9 cellular contexts compared by ENCODE assay signal in genomic region chr18:70287731-70288130, GRCh38. TPM values are rescaled to one million over a fixed set of nuclear protein-coding genes. Genes with fewer than 3 reads are reported as not detected.
DNase-seq lines count a peak whose midpoint lies in the region; ATAC-seq, FAIRE-seq and TF ChIP-seq lines count a peak whose summit lies in the region.
"Had no signal": no experiment of that assay in that cellular context is flagged by ENCODE, and none has a peak within 500 bp of the region (broad histone marks: within the 10 kb centered on the region; RNA-seq: fewer than 3 reads in every experiment).

No MANE protein-coding gene starts in this region.

- H3K9me3 Mint-ChIP-seq in T-helper 1 cell treated with Interleukin-12 subunit alpha and Interleukin-12 subunit beta and Interleukin-4 antibody, amounts not matched to agents 30 μg/mL and 1 μg/mL, for 36 hours, result no peaks in the 10 kb centered on the region
- H3K9me3 Mint-ChIP-seq in osteocyte (ENCODE audit: unreplicated experiment), result no peaks in the 10 kb centered on the region

- no peaks in the 10 kb centered on the region for H3K9me1 ChIP-seq in endothelial cell of umbilical vein (replicated peaks; ENCODE audit: control insufficient read depth, extremely low read depth, insufficient read depth, low read length)

- dilution Hi-C loops in endothelial cell of umbilical vein (cut with MboI; ENCODE audit: extremely low pct_ligation_motif_present, low sequenced_read_pairs), result no loop called here

- no TSS peak for BruUV-seq in endothelial cell of umbilical vein (replicated peaks; lab: Mats Ljungman, UMichigan)

- H3K79me2 ChIP-seq in endothelial cell of umbilical vein (ENCODE audit: control insufficient read depth, insufficient read depth, low read length), result peaks cover 33% of the 10 kb centered on the region

- H3K4me2 ChIP-seq in endothelial cell of umbilical vein (ENCODE audit: insufficient read depth, low read length), result peak overlapping the region; percentile 67

- no peak overlapping the region for H3K9ac ChIP-seq in endothelial cell of umbilical vein (replicated peaks; ENCODE audit: extremely low read depth, insufficient read depth, low read length)

- H3K27ac ChIP-seq in endothelial cell of umbilical vein (ENCODE audit: insufficient read depth, low read depth, low read length) (no peak overlapping the region), brain microvascular endothelial cell (no peak overlapping the region)

- peaks cover 3% of the 10 kb centered on the region for H4K20me1 ChIP-seq in endothelial cell of umbilical vein (replicated peaks; ENCODE audit: control insufficient read depth, extremely low read depth, insufficient read depth, low read length)

- TF ChIP-seq POLR2A in endothelial cell of umbilical vein (IDR thresholded peaks at IDR 0.05; ENCODE audit: low read depth, low read length), result no peak

- H3K27me3 Mint-ChIP-seq in T-helper 1 cell treated with Interleukin-12 subunit alpha and Interleukin-12 subunit beta and Interleukin-4 antibody, amounts not matched to agents 30 μg/mL and 1 μg/mL, for 36 hours (ENCODE audit: low read depth), result peaks cover 37% of the 10 kb centered on the region
- no peaks in the 10 kb centered on the region for H3K27me3 Mint-ChIP-seq in osteocyte (ENCODE audit: unreplicated experiment)

- peaks cover 2% of the 10 kb centered on the region for H3K36me3 Mint-ChIP-seq in T-helper 1 cell treated with Interleukin-12 subunit alpha and Interleukin-12 subunit beta and Interleukin-4 antibody, amounts not matched to agents 30 μg/mL and 1 μg/mL, for 36 hours (ENCODE audit: low read depth)
- H3K36me3 Mint-ChIP-seq in osteocyte (ENCODE audit: unreplicated experiment), result peaks cover 5% of the 10 kb centered on the region

- H3K4me3 ChIP-seq in MG63, result peak overlapping the region; percentile 65
- H3K4me3 ChIP-seq in endothelial cell of umbilical vein (replicated peaks in 1 of 3; ENCODE audit: insufficient read depth in 1 of 3, low read depth in 1 of 3, low read length in 3 of 3), result peak overlapping the region in 1 of 3 experiments; percentile 66
- no peak overlapping the region for H3K4me3 ChIP-seq in brain microvascular endothelial cell (ENCODE audit: low read depth, low read length)

- no peaks in the 10 kb centered on the region for H3K9me3 ChIP-seq in MG63
- H3K9me3 ChIP-seq in endothelial cell of umbilical vein (replicated peaks; ENCODE audit: control insufficient read depth, insufficient read depth, low read length), result no peaks in the 10 kb centered on the region

- H3K4me1 ChIP-seq in endothelial cell of umbilical vein (ENCODE audit: control insufficient read depth, extremely low read depth, insufficient read depth, low read length), result peaks cover 19% of the 10 kb centered on the region

- peaks cover 3% of the 10 kb centered on the region for H3K4me1 Mint-ChIP-seq in T-helper 1 cell treated with Interleukin-12 subunit alpha and Interleukin-12 subunit beta and Interleukin-4 antibody, amounts not matched to agents 30 μg/mL and 1 μg/mL, for 36 hours (ENCODE audit: low read depth)
- peaks cover 35% of the 10 kb centered on the region for H3K4me1 Mint-ChIP-seq in osteocyte (ENCODE audit: unreplicated experiment)

- no peak for FAIRE-seq in endothelial cell of umbilical vein (lab: Jason Lieb, UNC)
- FAIRE-seq in urothelium cell line (lab: Jason Lieb, UNC), result no peak

- ATAC-seq in HG02938 (IDR thresholded peaks at IDR 0.05; ENCODE audit: unreplicated experiment), result no peak

- POLR2A ChIA-PET in endothelial cell of umbilical vein (lab: Charles Lee), result no interaction called here

- intact Hi-C loops in endothelial cell of umbilical vein (cut with micrococcal nuclease), result loop anchor here (1.0 to 5.0 kb wide), 2 partner anchors 70 to 82 kb away; partner anchors contain the start of gene RTTN

- H3K36me3 ChIP-seq in MG63 (peaks cover 16% of the 10 kb centered on the region), endothelial cell of umbilical vein (ENCODE audit: control insufficient read depth in 2 of 2, extremely low read depth in 1 of 2, insufficient read depth in 2 of 2, low read length in 2 of 2) (no peaks in the 10 kb centered on the region), brain microvascular endothelial cell (replicated peaks) (no peaks in the 10 kb centered on the region)

- DNase-seq in T-helper 1 cell (no peak), MG63 (no peak), endothelial cell of umbilical vein (ENCODE audit: low read depth, low spot score) (no peak), osteocyte (ENCODE audit: extremely low spot score, unreplicated experiment) (no peak), urothelium cell line (ENCODE audit: low spot score) (no peak), brain microvascular endothelial cell (no peak)
- DNase-seq: NCI-H1436 had no signal

- H3K27me3 ChIP-seq in MG63 (no peaks in the 10 kb centered on the region), endothelial cell of umbilical vein (ENCODE audit: control insufficient read depth in 2 of 2, insufficient read depth in 2 of 2, low read length in 2 of 2) (no peaks in the 10 kb centered on the region), brain microvascular endothelial cell (replicated peaks) (no peaks in the 10 kb centered on the region)

- CTCF ChIA-PET in endothelial cell of umbilical vein (lab: Charles Lee), result interaction anchor here (1.6 kb wide), 1 partner anchor 116 kb away, joined by 5 read pairs; no protein-coding TSS in a partner anchor

- peak overlapping the region; percentile 47 for H3K4me3 Mint-ChIP-seq in T-helper 1 cell treated with Interleukin-12 subunit alpha and Interleukin-12 subunit beta and Interleukin-4 antibody, amounts not matched to agents 30 μg/mL and 1 μg/mL, for 36 hours
- peak overlapping the region; percentile 66 for H3K4me3 Mint-ChIP-seq in osteocyte (ENCODE audit: unreplicated experiment)

- H2AFZ ChIP-seq in endothelial cell of umbilical vein (ENCODE audit: low read depth, low read length), result no peak overlapping the region

- no peak for TF ChIP-seq CTCF in endothelial cell of umbilical vein (IDR thresholded peaks at IDR 0.05; ENCODE audit: extremely low read depth in 1 of 2, insufficient read depth in 1 of 2, low read depth in 1 of 2, low read length in 2 of 2)
- no peak for TF ChIP-seq CTCF in osteocyte (IDR thresholded peaks at IDR 0.05)
- no peak for TF ChIP-seq CTCF in brain microvascular endothelial cell (IDR thresholded peaks at IDR 0.05; ENCODE audit: low read depth, low read length, missing control alignments)

- in situ Hi-C loops in brain microvascular endothelial cell (cut with HindIII; ENCODE audit: low pct_ligation_motif_present, low sequenced_read_pairs), result no loop called here

- no peak overlapping the region for H3K27ac Mint-ChIP-seq in T-helper 1 cell treated with Interleukin-12 subunit alpha and Interleukin-12 subunit beta and Interleukin-4 antibody, amounts not matched to agents 30 μg/mL and 1 μg/mL, for 36 hours
- peak overlapping the region; percentile 64 for H3K27ac Mint-ChIP-seq in osteocyte (ENCODE audit: unreplicated experiment)

TF ChIP-seq in endothelial cell of umbilical vein, 7 proteins besides CTCF, POLR2A, EP300 and RAD21:
- no peak for TF ChIP-seq FOS (IDR thresholded peaks at IDR 0.05; ENCODE audit: borderline replicate concordance, insufficient read depth, low read length)
- no peak for TF ChIP-seq GATA2 (IDR thresholded peaks at IDR 0.05; ENCODE audit: insufficient read depth, insufficient read length, low read depth, low read length)
- no peak for TF ChIP-seq POLR2AphosphoS5 (IDR thresholded peaks at IDR 0.05; ENCODE audit: insufficient read depth, low read depth, low read length)
- TF ChIP-seq JUN (IDR thresholded peaks at IDR 0.05; ENCODE audit: borderline replicate concordance, insufficient read depth, insufficient read length, low read depth), result no peak
- TF ChIP-seq MAX (IDR thresholded peaks at IDR 0.05; ENCODE audit: insufficient read depth, insufficient read length), result no peak
- no peak for TF ChIP-seq EZH2 (IDR thresholded peaks at IDR 0.05; ENCODE audit: borderline replicate concordance, low read depth, low read length, severe bottlenecking)
- TF ChIP-seq MYC (IDR thresholded peaks at IDR 0.05; ENCODE audit: low read depth, low read length), result no peak

RNA-seq across cellular contexts. Expression of gene SOCS6, which starts 1.1 kb away (rescaled TPM):
- 11.1 and 20.6 TPM in 2 replicates for total RNA-seq in MG63 (2014; rRNA removed; shearing (Covaris generic); ENCODE audit: low replicate concordance)
- total RNA-seq in endothelial cell of umbilical vein (13.2 and 15.0 TPM in 2 replicates), osteocyte (19.4 and 19.9 TPM in 2 replicates)
- polyA plus RNA-seq in endothelial cell of umbilical vein, result 7.3 and 8.6 TPM in 2 replicates
- 10.0 and 10.3 TPM in 2 replicates for polyA plus RNA-seq in endothelial cell of umbilical vein (2011; cell fraction: cytosol; rRNA removed)
- 10.7 and 12.5 TPM in 2 replicates for polyA plus RNA-seq in endothelial cell of umbilical vein (2011; cell fraction: nucleus; rRNA removed)
- 9.7 and 12.0 TPM in 2 replicates for polyA plus RNA-seq in endothelial cell of umbilical vein (2012)
- 23.7 and 28.8 TPM in 2 replicates for polyA minus RNA-seq in endothelial cell of umbilical vein
- polyA minus RNA-seq in endothelial cell of umbilical vein (2011; cell fraction: cytosol; rRNA and poly(A)+ RNA removed), result 12.2 TPM
- 17.2 and 17.5 TPM in 2 replicates for polyA minus RNA-seq in endothelial cell of umbilical vein (2011; cell fraction: nucleus; rRNA and poly(A)+ RNA removed)
